In the genomic region with DNA sequence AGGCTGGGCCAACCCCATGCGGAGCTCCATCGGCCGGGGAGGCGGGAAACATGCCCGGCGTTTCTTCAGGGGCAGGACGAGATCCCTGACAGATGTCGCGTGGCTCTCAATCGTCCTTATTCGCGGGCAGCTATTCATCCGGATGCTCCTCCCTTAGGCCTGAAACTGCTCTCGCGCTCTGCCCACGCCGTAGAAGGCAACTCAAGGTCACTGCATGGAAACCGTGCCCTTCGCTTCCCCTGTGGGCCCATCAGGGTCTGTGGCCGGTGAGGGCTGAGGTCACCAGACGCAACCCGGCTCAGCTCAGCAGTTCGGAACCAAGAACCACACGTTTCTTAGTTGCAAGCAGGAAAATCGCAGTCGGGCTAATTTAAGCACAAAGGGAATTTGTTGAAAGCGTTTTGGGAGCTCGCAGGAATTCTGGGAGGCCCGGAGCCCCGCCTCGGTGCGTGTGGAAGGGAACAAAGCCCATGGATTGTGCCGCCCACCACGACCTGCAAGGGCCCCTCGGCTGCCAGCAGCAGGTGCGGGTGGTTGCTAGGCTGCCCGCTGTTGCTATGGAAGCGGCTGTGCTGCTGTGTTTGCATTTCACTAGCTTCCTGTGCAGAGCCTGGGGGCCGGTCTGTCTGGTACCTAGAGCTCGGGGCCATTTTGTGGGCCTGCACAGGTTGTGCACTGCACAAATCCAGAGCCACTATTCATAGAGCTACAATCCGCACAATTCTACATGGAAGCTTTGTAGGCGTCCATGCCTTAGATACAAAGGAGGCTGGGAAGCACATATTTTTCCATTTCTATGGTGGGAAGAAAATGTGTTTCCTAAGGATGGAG, we compare ENCODE assay signal across 1 cellular context.
TF ChIP-seq lines count a peak whose summit lies in the region.

No MANE protein-coding gene starts in this region.

TF ChIP-seq in endothelial cell of umbilical vein, 7 proteins besides CTCF, POLR2A, EP300 and RAD21 (continued from another document):
- TF ChIP-seq, protein P1, sequence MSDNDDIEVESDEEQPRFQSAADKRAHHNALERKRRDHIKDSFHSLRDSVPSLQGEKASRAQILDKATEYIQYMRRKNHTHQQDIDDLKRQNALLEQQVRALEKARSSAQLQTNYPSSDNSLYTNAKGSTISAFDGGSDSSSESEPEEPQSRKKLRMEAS (IDR thresholded peaks at IDR 0.05; ENCODE audit: insufficient read depth, insufficient read length), result no peak
- TF ChIP-seq JUN (IDR thresholded peaks at IDR 0.05; ENCODE audit: borderline replicate concordance, insufficient read depth, insufficient read length, low read depth), result no peak
